In the genomic region with DNA sequence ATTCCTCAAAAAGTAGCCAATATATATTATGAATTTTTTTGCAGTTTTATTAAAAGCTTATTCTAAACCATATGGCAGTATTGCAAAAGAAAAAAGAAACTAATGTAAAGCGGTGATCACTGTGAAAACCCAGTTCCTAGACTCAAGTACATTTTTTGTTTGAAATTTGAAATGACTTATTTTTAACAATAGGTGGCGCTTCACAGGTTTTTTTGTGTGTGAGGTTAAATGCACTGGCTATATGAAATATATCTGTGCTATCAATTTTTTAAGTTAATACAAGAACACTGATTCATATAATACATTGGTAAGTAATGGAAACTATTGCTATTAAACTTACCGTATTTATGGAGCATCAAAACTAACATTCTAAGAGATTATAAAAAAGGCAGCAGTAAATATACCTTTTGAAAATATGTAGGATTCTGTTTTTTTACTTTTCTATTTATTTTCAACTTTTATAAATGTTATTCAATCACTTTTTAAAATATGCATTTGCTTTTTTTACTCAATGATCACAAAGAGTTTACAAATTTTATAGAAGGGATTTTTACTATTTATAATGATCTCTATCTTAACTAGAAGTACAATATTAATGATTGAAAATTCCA, we compare ENCODE assay signal across 8 cellular contexts. TPM values are rescaled to one million over a fixed set of nuclear protein-coding genes. Genes with fewer than 3 reads are reported as not detected.
A peak's percentile ranks its signal among the peaks of the same experiment; 100 is the strongest.
DNase-seq lines count a peak whose midpoint lies in the region; ATAC-seq and TF ChIP-seq lines count a peak whose summit lies in the region.

No MANE protein-coding gene starts in this region.

- DNase-seq in OCI-M1 (lab: John Stamatoyannopoulos, UW) (peak; percentile 68), fibroblast of the aortic adventitia (ENCODE audit: low read depth) (peak; percentile 59), UCSD-AML1 (lab: John Stamatoyannopoulos, UW; ENCODE audit: unreplicated experiment) (no peak), occipital lobe (lab: John Stamatoyannopoulos, UW) (no peak)
- no peak for DNase-seq in stimulated activated CD4-positive, alpha-beta T cell treated with anti-CD3 and anti-CD28 coated beads, Interleukin-2, amount 100 ng/mL, for 24 hours

- H3K27ac ChIP-seq in 22Rv1, result no peak overlapping the region

- no peak for ATAC-seq in GM18909 (IDR thresholded peaks at IDR 0.05; ENCODE audit: poor library complexity, unreplicated experiment)

- no peak overlapping the region for H3K4me3 ChIP-seq in fibroblast of the aortic adventitia (ENCODE audit: low read depth, low read length)

- TF ChIP-seq CTCF in 22Rv1 (IDR thresholded peaks at IDR 0.05) (peak; percentile 80), GM12873 (IDR thresholded peaks at IDR 0.05; ENCODE audit: insufficient read depth, low read depth, low read length, missing control alignments) (peak; percentile 40), fibroblast of the aortic adventitia (IDR thresholded peaks at IDR 0.05; ENCODE audit: insufficient read depth, low read length) (peak; percentile 49)

RNA-seq across cellular contexts. Expression of a gene that starts 5.6 kb away (rescaled TPM):
- total RNA-seq in fibroblast of the aortic adventitia (ENCODE audit: low replicate concordance), result 33.0 and 44.2 TPM in 2 replicates
- total RNA-seq in occipital lobe, result 12.9 TPM

Comparison
In these comparisons a context has a peak if more than half of its experiments do, and no peak if none do; other contexts are left out.
1. DNase-seq: peak in OCI-M1 (single experiment) and fibroblast of the aortic adventitia (single experiment); none in stimulated activated CD4-positive, alpha-beta T cell treated with anti-CD3 and anti-CD28 coated beads, Interleukin-2, amount 100 ng/mL, for 24 hours (0 of 2), UCSD-AML1 (single experiment) and occipital lobe (single experiment).
2. Peak in every context shown above with its lines, with median percentiles within 50 percentile points of each other: CTCF ChIP-seq.